Comparison of ENCODE assay signal across 25 cellular contexts in genomic region chr4:142226014-142226413, GRCh38.
"Had no signal": no experiment of that assay in that cellular context is flagged by ENCODE, and none has a peak within 500 bp of the region (broad histone marks: within the 10 kb centered on the region; RNA-seq: fewer than 3 reads in every experiment).

No MANE protein-coding gene starts in this region.

- ATAC-seq: activated CD4-positive, alpha-beta T cell treated with anti-CD3 and anti-CD28 coated beads for 36 hours; activated CD8-positive, alpha-beta memory T cell treated with anti-CD3 and anti-CD28 coated beads, Interleukin-2, amount 10 ng/mL, durations not matched to agents 7 days and 5 days; activated CD8-positive, alpha-beta T cell treated with anti-CD3 and anti-CD28 coated beads, Interleukin-2, amount 10 ng/mL, durations not matched to agents 7 days and 5 days; activated naive CD4-positive, alpha-beta T cell treated with anti-CD3 and anti-CD28 coated beads, Interleukin-2, amount 50 U/mL, for 72 hours; esophagus mucosa had no signal

- DNase-seq: activated CD4-positive, alpha-beta memory T cell treated with anti-CD3 and anti-CD28 coated beads for 36 hours; activated CD4-positive, alpha-beta T cell treated with anti-CD3 and anti-CD28 coated beads for 36 hours; activated CD4-positive, alpha-beta T cell treated with anti-CD3 and anti-CD28 coated beads, Interleukin-2, amount 10 ng/mL, durations not matched to agents 24 days and 14 days; activated CD4-positive, CD25-positive, alpha-beta regulatory T cell; activated CD4-positive, CD25-positive, alpha-beta regulatory T cell treated with anti-CD3 and anti-CD28 coated beads, Interleukin-2, amount 50 U/mL, for 72 hours; activated CD8-positive, alpha-beta memory T cell treated with anti-CD3 and anti-CD28 coated beads, Interleukin-2, amount 10 ng/mL, durations not matched to agents 7 days and 5 days; activated CD8-positive, alpha-beta memory T cell treated with anti-CD3 and anti-CD28 coated beads, Interleukin-2, amount 50 U/mL, for 4 hours; activated CD8-positive, alpha-beta T cell treated with anti-CD3 and anti-CD28 coated beads, Interleukin-2, amount 10 ng/mL, durations not matched to agents 7 days and 5 days; activated gamma-delta T cell; activated naive CD4-positive, alpha-beta T cell; activated naive CD4-positive, alpha-beta T cell treated with anti-CD3 and anti-CD28 coated beads, Interleukin-2, amount 10 ng/mL, durations not matched to agents 7 days and 5 days; activated naive CD8-positive, alpha-beta T cell treated with anti-CD3 and anti-CD28 coated beads, Interleukin-2, amount 10 ng/mL, durations not matched to agents 7 days and 5 days; activated T-cell treated with anti-CD3 and anti-CD28 coated beads, Interleukin-2, amount 50 U/mL, for 1 hour; activated T-cell treated with anti-CD3 and anti-CD28 coated beads, Interleukin-2, amount 50 U/mL, for 48 hours; anterior cingulate cortex; brain microvascular endothelial cell; dorsolateral prefrontal cortex; effector memory CD4-positive, alpha-beta T cell; endodermal cell; foreskin fibroblast; head of caudate nucleus; T-helper 9 cell had no signal

- H3K4me3 ChIP-seq: coronary artery, dorsolateral prefrontal cortex had no signal
